Comparison of ENCODE assay signal across 18 cellular contexts in the genomic region with DNA sequence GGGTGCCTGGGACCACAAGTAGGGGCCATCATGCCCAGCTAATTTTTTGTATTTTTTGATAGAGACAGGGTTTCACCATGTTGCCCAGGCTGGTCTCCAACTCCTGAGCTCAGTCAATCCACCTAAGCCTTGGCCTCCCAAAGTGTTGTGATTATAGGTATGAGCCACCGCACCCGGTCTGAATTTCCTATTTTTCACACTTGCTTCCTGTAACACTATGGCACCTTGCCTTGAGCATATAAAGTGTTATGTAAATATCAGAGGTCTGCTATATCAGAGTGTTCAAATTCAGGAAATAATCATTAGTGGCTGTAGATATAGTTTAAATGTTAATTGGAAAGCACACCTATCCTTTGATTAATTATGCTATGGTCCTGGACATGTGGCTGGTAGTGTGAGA.
DNase-seq lines count a peak whose midpoint lies in the region; ATAC-seq and TF ChIP-seq lines count a peak whose summit lies in the region.
"Had no signal": no experiment of that assay in that cellular context is flagged by ENCODE, and none has a peak within 500 bp of the region (broad histone marks: within the 10 kb centered on the region; RNA-seq: fewer than 3 reads in every experiment).

No MANE protein-coding gene starts in this region.

- no peak overlapping the region for H3K4me2 ChIP-seq in osteoblast (ENCODE audit: insufficient read depth, low read length)
- H3K4me2 ChIP-seq: BLaER1 had no signal

- H3K27me3 ChIP-seq in osteoblast (ENCODE audit: insufficient read depth, low read length), result peaks cover 12% of the 10 kb centered on the region
- H3K27me3 ChIP-seq: BE2C had no signal

- no peaks in the 10 kb centered on the region for H3K79me2 ChIP-seq in osteoblast (ENCODE audit: insufficient read depth, low read length)

- ATAC-seq in left colon (peak; percentile 80), GM19023 (IDR thresholded peaks at IDR 0.05; ENCODE audit: unreplicated experiment) (no peak), HG03196 (IDR thresholded peaks at IDR 0.05; ENCODE audit: unreplicated experiment) (no peak)
- ATAC-seq: CD8-positive, alpha-beta T cell had no signal

- H2AFZ ChIP-seq in osteoblast (ENCODE audit: low read length), result no peak overlapping the region

- no peak overlapping the region for H3K27ac ChIP-seq in osteoblast (ENCODE audit: low read depth, low read length)
- H3K27ac ChIP-seq: BLaER1, C4-2B had no signal

- H4K20me1 ChIP-seq in osteoblast (ENCODE audit: insufficient read depth, low read length), result no peaks in the 10 kb centered on the region
- H4K20me1 ChIP-seq: BLaER1 had no signal

- intact Hi-C loops in left colon (cut with DNase I, micrococcal nuclease), result no loop called here

- no peak for TF ChIP-seq CTCF in osteoblast (IDR thresholded peaks at IDR 0.05; ENCODE audit: extremely low read depth, low read depth, low read length)

- H3K4me1 ChIP-seq in osteoblast (ENCODE audit: insufficient read depth, low read length), result no peaks in the 10 kb centered on the region
- H3K4me1 ChIP-seq: BE2C, Caco-2 had no signal

- H3K9me3 ChIP-seq in osteoblast (ENCODE audit: low read depth, low read length), result no peaks in the 10 kb centered on the region
- H3K9me3 ChIP-seq: BE2C, BLaER1, Caco-2 had no signal

- H3K36me3 ChIP-seq in osteoblast (ENCODE audit: insufficient read depth, low read length), result no peaks in the 10 kb centered on the region
- H3K36me3 ChIP-seq: BE2C, BLaER1 had no signal

- no peak overlapping the region for H3K4me3 ChIP-seq in osteoblast (ENCODE audit: insufficient read depth, low read length)
- H3K4me3 ChIP-seq: BLaER1 had no signal

- DNase-seq in NCI-H2029 (lab: John Stamatoyannopoulos, UW), result peak; percentile 4
- no peak for DNase-seq in NCI-H2029 treated with DMSO at 0.1 percent for 48 hours (lab: John Stamatoyannopoulos, UW)
- DNase-seq in left colon, result no peak
- peak; percentile 59 for DNase-seq in osteoblast (ENCODE audit: insufficient read length, low spot score, missing footprints)
- DNase-seq in C1 segment of cervical spinal cord (lab: John Stamatoyannopoulos, UW), result no peak
- DNase-seq: 8988T; ACHN; BE2C; Caco-2; Calu3; CD4-positive, alpha-beta T cell; CD8-positive, alpha-beta T cell; DMS79 treated with DMSO at 0.1 percent for 48 hours; GF-D8 had no signal

Comparison
In these comparisons a context has a peak if more than half of its experiments do, and no peak if none do; other contexts are left out.
1. DNase-seq: peak in NCI-H2029 (single experiment) and osteoblast (single experiment); none in NCI-H2029 treated with DMSO at 0.1 percent for 48 hours (single experiment), left colon (0 of 2) and C1 segment of cervical spinal cord (0 of 14).